Comparison of ENCODE assay signal across 12 cellular contexts in genomic region chr18:69755041-69755440, GRCh38.
A peak's percentile ranks its signal among the peaks of the same experiment; 100 is the strongest.
DNase-seq lines count a peak whose midpoint lies in the region; ATAC-seq and TF ChIP-seq lines count a peak whose summit lies in the region.
"Had no signal": no experiment of that assay in that cellular context is flagged by ENCODE, and none has a peak within 500 bp of the region (broad histone marks: within the 10 kb centered on the region; RNA-seq: fewer than 3 reads in every experiment).

No MANE protein-coding gene starts in this region.

- H2AFZ ChIP-seq in GM23248: no peak overlapping the region

- peaks cover 17% of the 10 kb centered on the region for H3K36me3 Mint-ChIP-seq in activated naive CD4-positive, alpha-beta T cell treated with anti-CD3 and anti-CD28 coated beads, Interleukin-2, amount 50 U/mL, for 24 hours
- H3K36me3 Mint-ChIP-seq in CD4-positive, alpha-beta T cell (ENCODE audit: low read depth): peaks cover 48% of the 10 kb centered on the region
- peaks cover 34% of the 10 kb centered on the region for H3K36me3 Mint-ChIP-seq in T-cell

- 91 to 96% methylated on average over 2 of the region's 2 CpGs for WGBS in GM23248 (ENCODE audit: low coverage in 1 of 2, low lambda C conversion rate in 2 of 2, missing lambda C conversion rate in 2 of 2), 2 experiments

- no peaks in the 10 kb centered on the region for H4K20me1 ChIP-seq in GM23248 (ENCODE audit: insufficient read depth)
- H4K20me1 ChIP-seq: BLaER1 had no signal

- peak overlapping the region; percentile 3 for H3K4me3 Mint-ChIP-seq in activated naive CD4-positive, alpha-beta T cell treated with anti-CD3 and anti-CD28 coated beads, Interleukin-2, amount 50 U/mL, for 24 hours
- no peak overlapping the region for H3K4me3 Mint-ChIP-seq in CD4-positive, alpha-beta T cell
- no peak overlapping the region for H3K4me3 Mint-ChIP-seq in T-cell

- DNase-seq in activated naive CD4-positive, alpha-beta T cell (lab: John Stamatoyannopoulos, UW): no peak
- no peak for DNase-seq in CD4-positive, alpha-beta T cell
- DNase-seq in T-cell: no peak
- peak; percentile 58 for DNase-seq in fibroblast of gingiva (ENCODE audit: low read depth)
- DNase-seq in Ammon's horn (ENCODE audit: low spot score): no peak
- no peak for DNase-seq in GM23248
- DNase-seq: ACHN, GF-D8, H7 had no signal

- POLR2A ChIA-PET in CD4-positive, alpha-beta T cell (lab: Charles Lee): no interaction called here
- POLR2A ChIA-PET in T-cell (lab: Charles Lee): no interaction called here

- in situ Hi-C loops in GM23248 (cut with MboI): no loop called here

- no peaks in the 10 kb centered on the region for H3K79me2 ChIP-seq in GM23248 (ENCODE audit: insufficient read depth)

- H3K9me2 ChIP-seq in GM23248 (ENCODE audit: insufficient read depth): no peaks in the 10 kb centered on the region; the same call in 1 of the 2 replicates

- H3K9ac ChIP-seq in GM23248: no peak overlapping the region
- H3K9ac ChIP-seq: BLaER1 had no signal

- H3K27ac ChIP-seq in CD4-positive, alpha-beta T cell (ENCODE audit: low read depth, low read length): no peak overlapping the region
- no peak overlapping the region for H3K27ac ChIP-seq in GM23248
- H3K27ac ChIP-seq: BLaER1 had no signal

- H3K27me3 Mint-ChIP-seq in activated naive CD4-positive, alpha-beta T cell treated with anti-CD3 and anti-CD28 coated beads, Interleukin-2, amount 50 U/mL, for 24 hours: no peaks in the 10 kb centered on the region
- H3K27me3 Mint-ChIP-seq in CD4-positive, alpha-beta T cell: no peaks in the 10 kb centered on the region
- H3K27me3 Mint-ChIP-seq in T-cell: no peaks in the 10 kb centered on the region

- ATAC-seq in CD4-positive, alpha-beta T cell (ENCODE audit: poor library complexity): no peak
- ATAC-seq in T-cell (replicated peaks in 1 of 4) (no peak), HG03460 (IDR thresholded peaks at IDR 0.05; ENCODE audit: unreplicated experiment) (no peak)

- H3K9me3 ChIP-seq in CD4-positive, alpha-beta T cell (ENCODE audit: control insufficient read depth, low read length): no peaks in the 10 kb centered on the region
- no peaks in the 10 kb centered on the region for H3K9me3 ChIP-seq in GM23248 (ENCODE audit: low read depth)
- H3K9me3 ChIP-seq: BLaER1 had no signal

- peaks cover 47% of the 10 kb centered on the region for H3K4me1 Mint-ChIP-seq in activated naive CD4-positive, alpha-beta T cell treated with anti-CD3 and anti-CD28 coated beads, Interleukin-2, amount 50 U/mL, for 24 hours
- peaks cover 45% of the 10 kb centered on the region for H3K4me1 Mint-ChIP-seq in CD4-positive, alpha-beta T cell (ENCODE audit: low read depth)
- peaks cover 46 to 55% (median 51%) of the 10 kb centered on the region in 3 donors for H3K4me1 Mint-ChIP-seq in T-cell

- no peak overlapping the region for H3K4me2 ChIP-seq in GM23248 (ENCODE audit: unreplicated experiment)
- H3K4me2 ChIP-seq: BLaER1 had no signal

- H3K9me3 Mint-ChIP-seq in activated naive CD4-positive, alpha-beta T cell treated with anti-CD3 and anti-CD28 coated beads, Interleukin-2, amount 50 U/mL, for 24 hours: peaks cover 23% of the 10 kb centered on the region
- H3K9me3 Mint-ChIP-seq in CD4-positive, alpha-beta T cell: peaks cover 11% of the 10 kb centered on the region
- peaks cover 5 to 27% (median 14%) of the 10 kb centered on the region in 3 donors for H3K9me3 Mint-ChIP-seq in T-cell

- H3F3A ChIP-seq in GM23248 (ENCODE audit: insufficient read depth): peaks cover 15% of the 10 kb centered on the region; the same call in 1 of the 2 replicates

- no peaks in the 10 kb centered on the region for H3K36me3 ChIP-seq in GM23248 (ENCODE audit: low read depth)
- H3K36me3 ChIP-seq: BLaER1 had no signal

- no peak overlapping the region for H3K4me3 ChIP-seq in GM23248
- H3K4me3 ChIP-seq: BLaER1 had no signal

- no peak overlapping the region for H3K27ac Mint-ChIP-seq in activated naive CD4-positive, alpha-beta T cell treated with anti-CD3 and anti-CD28 coated beads, Interleukin-2, amount 50 U/mL, for 24 hours
- H3K27ac Mint-ChIP-seq in CD4-positive, alpha-beta T cell: peak overlapping the region; percentile 66
- peak overlapping the region; percentile 67 to 82 for H3K27ac Mint-ChIP-seq in T-cell

- peaks cover 24% of the 10 kb centered on the region for H3K4me1 ChIP-seq in GM23248 (ENCODE audit: insufficient read depth)
- H3K4me1 ChIP-seq: BLaER1 had no signal

- H3K27me3 ChIP-seq in CD4-positive, alpha-beta T cell (ENCODE audit: control insufficient read depth, insufficient read depth, low read length): no peaks in the 10 kb centered on the region
- H3K27me3 ChIP-seq in GM23248 (replicated peaks; ENCODE audit: insufficient read depth): no peaks in the 10 kb centered on the region
- H3K27me3 ChIP-seq: BLaER1 had no signal

- CTCF ChIA-PET in CD4-positive, alpha-beta T cell (lab: Charles Lee): no interaction called here
- CTCF ChIA-PET in T-cell (lab: Charles Lee): no interaction called here

- intact Hi-C loops in CD4-positive, alpha-beta T cell (cut with DNase I, micrococcal nuclease): no loop called here

- TF ChIP-seq CTCF in CD4-positive, alpha-beta T cell (IDR thresholded peaks at IDR 0.05): no peak
